Comparison of ENCODE assay signal across 8 cellular contexts in genomic region chr3:14177580-14178246, GRCh38. TPM values are rescaled to one million over a fixed set of nuclear protein-coding genes. Genes with fewer than 3 reads are reported as not detected.
DNase-seq lines count a peak whose midpoint lies in the region; ATAC-seq and TF ChIP-seq lines count a peak whose summit lies in the region.

No MANE protein-coding gene starts in this region.

- peak overlapping the region; percentile 100 for H3K4me3 Mint-ChIP-seq in activated CD4-positive, alpha-beta T cell treated with anti-CD3 and anti-CD28 coated beads, Interleukin-2, amount 10 ng/mL, durations not matched to agents 7 days and 5 days
- H3K4me3 Mint-ChIP-seq in activated CD8-positive, alpha-beta T cell treated with anti-CD3 and anti-CD28 coated beads, Interleukin-2, amount 10 ng/mL, durations not matched to agents 7 days and 5 days = peak overlapping the region; percentile 98

- peak; percentile 17 for ATAC-seq in HG03354 (IDR thresholded peaks at IDR 0.05; ENCODE audit: poor library complexity, severe bottlenecking, unreplicated experiment)
- ATAC-seq in activated CD8-positive, alpha-beta T cell treated with anti-CD3 and anti-CD28 coated beads, Interleukin-2, amount 10 ng/mL, durations not matched to agents 7 days and 5 days = no peak

- H3K27me3 Mint-ChIP-seq in activated CD4-positive, alpha-beta T cell treated with anti-CD3 and anti-CD28 coated beads, Interleukin-2, amount 10 ng/mL, durations not matched to agents 7 days and 5 days = no peaks in the 10 kb centered on the region
- no peaks in the 10 kb centered on the region for H3K27me3 Mint-ChIP-seq in activated CD8-positive, alpha-beta T cell treated with anti-CD3 and anti-CD28 coated beads, Interleukin-2, amount 10 ng/mL, durations not matched to agents 7 days and 5 days (ENCODE audit: low read depth)

- intact Hi-C loops in sigmoid colon (cut with DNase I) = loop anchor here (1.0 to 10.0 kb wide), 5 partner anchors 33 to 767 kb away; partner anchors contain the start of genes CCDC174, NR2C2 and TMEM43

- WGBS in sigmoid colon, 2 donors = 4 to 7% methylated on average over 10 of the region's 10 CpGs

- DNase-seq in activated CD4-positive, alpha-beta T cell treated with anti-CD3 and anti-CD28 coated beads, Interleukin-2, amount 10 ng/mL, durations not matched to agents 7 days and 5 days = no peak
- no peak for DNase-seq in activated CD4-positive, alpha-beta T cell treated with anti-CD3 and anti-CD28 coated beads for 4 hours
- DNase-seq in activated CD8-positive, alpha-beta T cell treated with anti-CD3 and anti-CD28 coated beads, Interleukin-2, amount 10 ng/mL, durations not matched to agents 7 days and 5 days = no peak
- DNase-seq in right atrium auricular region (ENCODE audit: low spot score) = peak; percentile 60
- no peak for DNase-seq in sigmoid colon
- DNase-seq in erythroblast (lab: John Stamatoyannopoulos, UW) = no peak
- no peak for DNase-seq in HuH-7.5 (ENCODE audit: low spot score)

- CTCF ChIA-PET in activated CD4-positive, alpha-beta T cell treated with anti-CD3 and anti-CD28 coated beads, Interleukin-2, amount 10 ng/mL, durations not matched to agents 7 days and 5 days (lab: Charles Lee) = interaction anchor here (0.7 to 1.9 kb wide), 6 partner anchors 23 to 75 kb away, joined by 3 to 7 read pairs (median 4); partner anchors contain the start of genes CHCHD4 and TMEM43
- CTCF ChIA-PET in activated CD8-positive, alpha-beta T cell treated with anti-CD3 and anti-CD28 coated beads, Interleukin-2, amount 10 ng/mL, durations not matched to agents 7 days and 5 days (lab: Charles Lee) = interaction anchor here (1.0 to 3.3 kb wide), 10 partner anchors 7 to 520 kb away, joined by 3 to 22 read pairs (median 4); partner anchors contain the start of genes CHCHD4 and TMEM43

- H3K4me1 ChIP-seq in right atrium auricular region (peaks cover 0 to 23% of the 10 kb centered on the region in 2 donors), sigmoid colon (peaks cover 0 to 32% (median 29%) of the 10 kb centered on the region in 4 donors)

- TF ChIP-seq CTCF in right atrium auricular region (IDR thresholded peaks at IDR 0.05) (no peak), sigmoid colon (IDR thresholded peaks at IDR 0.05) (no peak)

- H3K27me3 ChIP-seq in right atrium auricular region (no peaks in the 10 kb centered on the region), sigmoid colon (no peaks in the 10 kb centered on the region)

- no peak for TF ChIP-seq POLR2A in sigmoid colon (IDR thresholded peaks at IDR 0.05)
- no peak for TF ChIP-seq POLR2A in erythroblast (IDR thresholded peaks at IDR 0.05; ENCODE audit: low read length)

- H3K9me3 ChIP-seq in right atrium auricular region (no peaks in the 10 kb centered on the region), sigmoid colon (no peaks in the 10 kb centered on the region)

- POLR2A ChIA-PET in activated CD4-positive, alpha-beta T cell treated with anti-CD3 and anti-CD28 coated beads, Interleukin-2, amount 10 ng/mL, durations not matched to agents 7 days and 5 days (lab: Charles Lee) = no interaction called here
- POLR2A ChIA-PET in activated CD8-positive, alpha-beta T cell treated with anti-CD3 and anti-CD28 coated beads, Interleukin-2, amount 10 ng/mL, durations not matched to agents 7 days and 5 days (lab: Charles Lee) = interaction anchor here (0.9 to 3.7 kb wide), 13 partner anchors 10 to 474 kb away, joined by 3 to 60 read pairs (median 9); partner anchors contain the start of genes CCDC174, CHCHD4, SLC6A6 and TMEM43

- H3K36me3 ChIP-seq in right atrium auricular region (peaks cover 14% of the 10 kb centered on the region), sigmoid colon (peaks cover 0 to 18% (median 4%) of the 10 kb centered on the region in 4 donors)

- no peak for TF ChIP-seq EP300 in sigmoid colon (IDR thresholded peaks at IDR 0.05)

- H3K27ac Mint-ChIP-seq in activated CD4-positive, alpha-beta T cell treated with anti-CD3 and anti-CD28 coated beads, Interleukin-2, amount 10 ng/mL, durations not matched to agents 7 days and 5 days = peak overlapping the region; percentile 100
- peak overlapping the region; percentile 99 for H3K27ac Mint-ChIP-seq in activated CD8-positive, alpha-beta T cell treated with anti-CD3 and anti-CD28 coated beads, Interleukin-2, amount 10 ng/mL, durations not matched to agents 7 days and 5 days

- H3K4me1 Mint-ChIP-seq in activated CD4-positive, alpha-beta T cell treated with anti-CD3 and anti-CD28 coated beads, Interleukin-2, amount 10 ng/mL, durations not matched to agents 7 days and 5 days = peaks cover 72% of the 10 kb centered on the region
- H3K4me1 Mint-ChIP-seq in activated CD8-positive, alpha-beta T cell treated with anti-CD3 and anti-CD28 coated beads, Interleukin-2, amount 10 ng/mL, durations not matched to agents 7 days and 5 days (ENCODE audit: low read depth) = peaks cover 55% of the 10 kb centered on the region

- peaks cover 31% of the 10 kb centered on the region for H3K36me3 Mint-ChIP-seq in activated CD4-positive, alpha-beta T cell treated with anti-CD3 and anti-CD28 coated beads, Interleukin-2, amount 10 ng/mL, durations not matched to agents 7 days and 5 days (ENCODE audit: low read depth)
- peaks cover 30% of the 10 kb centered on the region for H3K36me3 Mint-ChIP-seq in activated CD8-positive, alpha-beta T cell treated with anti-CD3 and anti-CD28 coated beads, Interleukin-2, amount 10 ng/mL, durations not matched to agents 7 days and 5 days (ENCODE audit: low read depth)

- no peaks in the 10 kb centered on the region for H3K9me3 Mint-ChIP-seq in activated CD4-positive, alpha-beta T cell treated with anti-CD3 and anti-CD28 coated beads, Interleukin-2, amount 10 ng/mL, durations not matched to agents 7 days and 5 days
- no peaks in the 10 kb centered on the region for H3K9me3 Mint-ChIP-seq in activated CD8-positive, alpha-beta T cell treated with anti-CD3 and anti-CD28 coated beads, Interleukin-2, amount 10 ng/mL, durations not matched to agents 7 days and 5 days (ENCODE audit: insufficient read depth)

- H3K4me3 ChIP-seq in right atrium auricular region (peak overlapping the region; percentile 86 to 92), sigmoid colon (peak overlapping the region; percentile 62 to 89 (median 76))

- peak overlapping the region; percentile 97 to 98 for H3K27ac ChIP-seq in right atrium auricular region
- peak overlapping the region; percentile 89 to 99 (median 96) for H3K27ac ChIP-seq in sigmoid colon

RNA-seq across cellular contexts. Expression of gene XPC, which starts 0.7 kb away (rescaled TPM):
- 10 to 100 TPM; 41.1 to 43.0 TPM for total RNA-seq in activated CD4-positive, alpha-beta T cell treated with anti-CD3 and anti-CD28 coated beads, Interleukin-2, amount 10 ng/mL, durations not matched to agents 7 days and 5 days
- total RNA-seq in activated CD8-positive, alpha-beta T cell treated with anti-CD3 and anti-CD28 coated beads, Interleukin-2, amount 10 ng/mL, durations not matched to agents 7 days and 5 days = 10 to 100 TPM; 29.4 to 31.6 TPM
- total RNA-seq in right atrium auricular region (10 to 100 TPM; 15.7 to 18.3 TPM), sigmoid colon (10 to 100 TPM; 30.3 to 37.5 (median 32.6) TPM)
- 10 to 100 TPM in 1 of 3 donors, 1 to 10 TPM in 2; 8.1 to 20.0 (median 9.0) TPM for polyA plus RNA-seq in sigmoid colon

RNA-seq across cellular contexts. Expression of gene LSM3, which starts 0.9 kb away (rescaled TPM):
- total RNA-seq in activated CD4-positive, alpha-beta T cell treated with anti-CD3 and anti-CD28 coated beads, Interleukin-2, amount 10 ng/mL, durations not matched to agents 7 days and 5 days = 10 to 100 TPM; 16.1 to 18.6 TPM
- 10 to 100 TPM; 19.2 to 20.2 TPM for total RNA-seq in activated CD8-positive, alpha-beta T cell treated with anti-CD3 and anti-CD28 coated beads, Interleukin-2, amount 10 ng/mL, durations not matched to agents 7 days and 5 days
- total RNA-seq in right atrium auricular region = 10 to 100 TPM; 15.0 to 15.4 TPM
- 10 to 100 TPM in 3 of 4 donors, 1 to 10 TPM in 1; 8.0 to 17.1 (median 14.9) TPM for total RNA-seq in sigmoid colon
- polyA plus RNA-seq in sigmoid colon = 10 to 100 TPM; 15.0 to 20.4 (median 19.2) TPM

RNA-seq across cellular contexts. Expression of gene TMEM43, which starts 52.9 kb away (rescaled TPM):
- total RNA-seq in activated CD4-positive, alpha-beta T cell treated with anti-CD3 and anti-CD28 coated beads, Interleukin-2, amount 10 ng/mL, durations not matched to agents 7 days and 5 days = 10 to 100 TPM; 40.4 to 42.0 TPM
- total RNA-seq in activated CD8-positive, alpha-beta T cell treated with anti-CD3 and anti-CD28 coated beads, Interleukin-2, amount 10 ng/mL, durations not matched to agents 7 days and 5 days = 10 to 100 TPM; 27.9 to 28.8 TPM
- total RNA-seq in right atrium auricular region (100 to 1,000 TPM in 1 of 2 donors, 10 to 100 TPM in 1; 91.8 to 142 TPM), sigmoid colon (10 to 100 TPM; 68.0 to 88.3 (median 80.2) TPM)
- polyA plus RNA-seq in sigmoid colon = 10 to 100 TPM in 1 of 3 donors, 1 to 10 TPM in 2; 6.0 to 33.7 (median 7.2) TPM

RNA-seq across cellular contexts. Expression of gene CHCHD4, which starts 53.0 kb away (rescaled TPM):
- total RNA-seq in activated CD4-positive, alpha-beta T cell treated with anti-CD3 and anti-CD28 coated beads, Interleukin-2, amount 10 ng/mL, durations not matched to agents 7 days and 5 days = 10 to 100 TPM; 12.7 to 13.2 TPM
- 10 to 100 TPM; 17.3 to 18.1 TPM for total RNA-seq in activated CD8-positive, alpha-beta T cell treated with anti-CD3 and anti-CD28 coated beads, Interleukin-2, amount 10 ng/mL, durations not matched to agents 7 days and 5 days
- total RNA-seq in right atrium auricular region = 10 to 100 TPM; 24.3 to 32.3 TPM
- total RNA-seq in sigmoid colon = 10 to 100 TPM; 13.0 to 33.1 (median 26.3) TPM
- 10 to 100 TPM; 15.3 to 33.8 (median 17.4) TPM for polyA plus RNA-seq in sigmoid colon
